In the genomic region with DNA sequence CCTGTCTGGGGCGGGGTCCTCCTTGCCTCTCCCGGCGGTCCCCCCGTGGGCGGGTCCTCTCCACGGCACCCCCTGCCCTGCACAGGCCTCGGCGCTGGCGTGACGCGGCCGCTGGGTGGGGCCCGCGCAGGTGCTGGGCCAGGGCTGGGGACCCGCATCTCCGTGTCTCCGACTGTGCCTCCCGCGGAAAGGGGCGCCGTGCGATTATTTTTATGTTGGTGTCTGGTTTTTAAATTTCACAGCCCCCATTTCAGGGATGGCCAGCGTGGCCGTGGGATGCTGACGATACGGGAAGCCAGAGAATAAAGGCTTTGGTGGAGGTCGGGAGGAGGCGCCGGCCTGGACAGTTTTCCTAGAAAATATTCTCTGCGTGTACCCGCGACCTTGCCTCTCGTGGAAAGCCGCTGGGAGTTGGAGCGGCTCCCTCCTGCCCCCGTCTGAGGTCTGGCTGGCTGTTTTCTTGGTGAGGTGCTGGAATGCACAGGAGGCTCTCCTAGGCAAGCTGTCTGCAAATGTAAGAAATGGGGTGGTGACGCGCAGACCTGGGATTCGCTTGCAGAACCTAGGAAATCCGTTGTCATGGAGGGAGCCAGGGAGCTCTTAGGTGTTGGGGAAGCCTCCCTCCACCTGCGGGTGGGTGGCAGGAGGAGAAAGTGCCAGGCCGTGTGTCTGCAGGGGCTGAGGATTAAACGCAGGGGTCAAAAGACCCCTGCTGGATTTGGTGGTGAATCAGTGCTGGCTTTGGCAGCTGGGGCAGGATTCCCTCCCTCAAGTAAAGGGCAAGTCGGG, we compare ENCODE assay signal across 1 cellular context.
TF ChIP-seq lines count a peak whose summit lies in the region.

No MANE protein-coding gene starts in this region.

TF ChIP-seq in HepG2, 621 proteins besides CTCF, POLR2A, EP300 and RAD21:
- TF ChIP-seq TARDBP (CRISPR knock-in tag; IDR thresholded peaks at IDR 0.05) (no peak), EZH2 (conservative IDR thresholded peaks at IDR 0.05; ENCODE audit: low read depth, low read length) (peak; percentile 88; the same call in 1 of the 2 replicates), ZKSCAN1 (IDR thresholded peaks at IDR 0.05; ENCODE audit: low read length) (no peak)
